ENCODE assay signal across 1 cellular context in the genomic region with DNA sequence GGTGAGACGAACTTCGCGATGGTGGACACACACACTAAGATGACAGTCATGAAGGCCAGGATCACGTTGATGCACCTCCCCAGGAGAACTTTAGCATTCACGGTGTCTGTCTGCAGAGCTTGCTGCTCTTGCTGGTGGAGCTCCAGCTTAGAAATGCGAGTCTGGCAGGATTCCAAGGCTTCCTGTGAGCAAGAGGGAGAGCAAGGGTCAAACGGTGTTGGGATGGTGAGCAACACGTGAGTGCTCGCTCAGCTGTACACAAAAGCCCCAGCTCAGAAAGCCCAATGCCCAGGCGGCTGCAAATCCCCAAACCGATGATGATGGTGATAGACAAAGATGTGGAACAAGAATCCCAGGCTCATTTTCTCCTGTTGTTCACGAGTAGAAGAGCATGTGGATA.
TF ChIP-seq lines count a peak whose summit lies in the region.

No MANE protein-coding gene starts in this region.

TF ChIP-seq in HepG2, 621 proteins besides CTCF, POLR2A, EP300 and RAD21 (continued from another document and continues in another):
- TF ChIP-seq, protein P1, sequence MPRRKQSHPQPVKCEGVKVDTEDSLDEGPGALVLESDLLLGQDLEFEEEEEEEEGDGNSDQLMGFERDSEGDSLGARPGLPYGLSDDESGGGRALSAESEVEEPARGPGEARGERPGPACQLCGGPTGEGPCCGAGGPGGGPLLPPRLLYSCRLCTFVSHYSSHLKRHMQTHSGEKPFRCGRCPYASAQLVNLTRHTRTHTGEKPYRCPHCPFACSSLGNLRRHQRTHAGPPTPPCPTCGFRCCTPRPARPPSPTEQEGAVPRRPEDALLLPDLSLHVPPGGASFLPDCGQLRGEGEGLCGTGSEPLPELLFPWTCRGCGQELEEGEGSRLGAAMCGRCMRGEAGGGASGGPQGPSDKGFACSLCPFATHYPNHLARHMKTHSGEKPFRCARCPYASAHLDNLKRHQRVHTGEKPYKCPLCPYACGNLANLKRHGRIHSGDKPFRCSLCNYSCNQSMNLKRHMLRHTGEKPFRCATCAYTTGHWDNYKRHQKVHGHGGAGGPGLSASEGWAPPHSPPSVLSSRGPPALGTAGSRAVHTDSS (CRISPR knock-in tag; conservative IDR thresholded peaks at IDR 0.05), result no peak
- no peak for TF ChIP-seq ZNF737 (CRISPR knock-in tag; IDR thresholded peaks at IDR 0.05; ENCODE audit: borderline replicate concordance)
- TF ChIP-seq ZNF660 (CRISPR knock-in tag; IDR thresholded peaks at IDR 0.05; ENCODE audit: borderline replicate concordance, low read depth), result no peak
- TF ChIP-seq FOXJ3 (CRISPR knock-in tag; IDR thresholded peaks at IDR 0.05; ENCODE audit: borderline replicate concordance), result peak; percentile 48; the same call in 1 of the 2 replicates
- no peak for TF ChIP-seq ZNF720 (CRISPR knock-in tag; IDR thresholded peaks at IDR 0.05)
- no peak for TF ChIP-seq EHMT2 (IDR thresholded peaks at IDR 0.05; ENCODE audit: borderline replicate concordance, low read depth, low read length)
- TF ChIP-seq YY1 (IDR thresholded peaks at IDR 0.05; ENCODE audit: insufficient read depth, insufficient replicate concordance, low read depth, low read length), result no peak
- TF ChIP-seq, protein P2, sequence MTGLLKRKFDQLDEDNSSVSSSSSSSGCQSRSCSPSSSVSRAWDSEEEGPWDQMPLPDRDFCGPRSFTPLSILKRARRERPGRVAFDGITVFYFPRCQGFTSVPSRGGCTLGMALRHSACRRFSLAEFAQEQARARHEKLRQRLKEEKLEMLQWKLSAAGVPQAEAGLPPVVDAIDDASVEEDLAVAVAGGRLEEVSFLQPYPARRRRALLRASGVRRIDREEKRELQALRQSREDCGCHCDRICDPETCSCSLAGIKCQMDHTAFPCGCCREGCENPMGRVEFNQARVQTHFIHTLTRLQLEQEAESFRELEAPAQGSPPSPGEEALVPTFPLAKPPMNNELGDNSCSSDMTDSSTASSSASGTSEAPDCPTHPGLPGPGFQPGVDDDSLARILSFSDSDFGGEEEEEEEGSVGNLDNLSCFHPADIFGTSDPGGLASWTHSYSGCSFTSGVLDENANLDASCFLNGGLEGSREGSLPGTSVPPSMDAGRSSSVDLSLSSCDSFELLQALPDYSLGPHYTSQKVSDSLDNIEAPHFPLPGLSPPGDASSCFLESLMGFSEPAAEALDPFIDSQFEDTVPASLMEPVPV (CRISPR knock-in tag; IDR thresholded peaks at IDR 0.05), result no peak
- TF ChIP-seq CAMTA2 (CRISPR knock-in tag; IDR thresholded peaks at IDR 0.05; ENCODE audit: borderline replicate concordance), result no peak
- no peak for TF ChIP-seq ZNF629 (CRISPR knock-in tag; conservative IDR thresholded peaks at IDR 0.05)
- TF ChIP-seq, protein P3, sequence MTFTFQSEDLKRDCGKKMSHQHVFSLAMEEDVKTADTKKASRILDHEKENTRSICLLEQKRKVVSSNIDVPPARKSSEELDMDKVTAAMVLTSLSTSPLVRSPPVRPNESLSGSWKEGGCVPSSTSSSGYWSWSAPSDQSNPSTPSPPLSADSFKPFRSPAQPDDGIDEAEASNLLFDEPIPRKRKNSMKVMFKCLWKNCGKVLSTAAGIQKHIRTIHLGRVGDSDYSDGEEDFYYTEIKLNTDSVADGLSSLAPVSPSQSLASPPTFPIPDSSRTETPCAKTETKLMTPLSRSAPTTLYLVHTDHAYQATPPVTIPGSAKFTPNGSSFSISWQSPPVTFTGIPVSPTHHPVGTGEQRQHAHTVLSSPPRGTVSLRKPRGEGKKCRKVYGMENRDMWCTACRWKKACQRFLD (CRISPR knock-in tag; IDR thresholded peaks at IDR 0.05; ENCODE audit: borderline replicate concordance), result no peak
- peak; percentile 37; the same call in 1 of the 2 replicates for TF ChIP-seq KDM5B (CRISPR knock-in tag; IDR thresholded peaks at IDR 0.05; ENCODE audit: borderline replicate concordance)
- no peak for TF ChIP-seq XRCC5 (optimal IDR thresholded peaks at IDR 0.05; ENCODE audit: low read length)
- TF ChIP-seq, protein P4, sequence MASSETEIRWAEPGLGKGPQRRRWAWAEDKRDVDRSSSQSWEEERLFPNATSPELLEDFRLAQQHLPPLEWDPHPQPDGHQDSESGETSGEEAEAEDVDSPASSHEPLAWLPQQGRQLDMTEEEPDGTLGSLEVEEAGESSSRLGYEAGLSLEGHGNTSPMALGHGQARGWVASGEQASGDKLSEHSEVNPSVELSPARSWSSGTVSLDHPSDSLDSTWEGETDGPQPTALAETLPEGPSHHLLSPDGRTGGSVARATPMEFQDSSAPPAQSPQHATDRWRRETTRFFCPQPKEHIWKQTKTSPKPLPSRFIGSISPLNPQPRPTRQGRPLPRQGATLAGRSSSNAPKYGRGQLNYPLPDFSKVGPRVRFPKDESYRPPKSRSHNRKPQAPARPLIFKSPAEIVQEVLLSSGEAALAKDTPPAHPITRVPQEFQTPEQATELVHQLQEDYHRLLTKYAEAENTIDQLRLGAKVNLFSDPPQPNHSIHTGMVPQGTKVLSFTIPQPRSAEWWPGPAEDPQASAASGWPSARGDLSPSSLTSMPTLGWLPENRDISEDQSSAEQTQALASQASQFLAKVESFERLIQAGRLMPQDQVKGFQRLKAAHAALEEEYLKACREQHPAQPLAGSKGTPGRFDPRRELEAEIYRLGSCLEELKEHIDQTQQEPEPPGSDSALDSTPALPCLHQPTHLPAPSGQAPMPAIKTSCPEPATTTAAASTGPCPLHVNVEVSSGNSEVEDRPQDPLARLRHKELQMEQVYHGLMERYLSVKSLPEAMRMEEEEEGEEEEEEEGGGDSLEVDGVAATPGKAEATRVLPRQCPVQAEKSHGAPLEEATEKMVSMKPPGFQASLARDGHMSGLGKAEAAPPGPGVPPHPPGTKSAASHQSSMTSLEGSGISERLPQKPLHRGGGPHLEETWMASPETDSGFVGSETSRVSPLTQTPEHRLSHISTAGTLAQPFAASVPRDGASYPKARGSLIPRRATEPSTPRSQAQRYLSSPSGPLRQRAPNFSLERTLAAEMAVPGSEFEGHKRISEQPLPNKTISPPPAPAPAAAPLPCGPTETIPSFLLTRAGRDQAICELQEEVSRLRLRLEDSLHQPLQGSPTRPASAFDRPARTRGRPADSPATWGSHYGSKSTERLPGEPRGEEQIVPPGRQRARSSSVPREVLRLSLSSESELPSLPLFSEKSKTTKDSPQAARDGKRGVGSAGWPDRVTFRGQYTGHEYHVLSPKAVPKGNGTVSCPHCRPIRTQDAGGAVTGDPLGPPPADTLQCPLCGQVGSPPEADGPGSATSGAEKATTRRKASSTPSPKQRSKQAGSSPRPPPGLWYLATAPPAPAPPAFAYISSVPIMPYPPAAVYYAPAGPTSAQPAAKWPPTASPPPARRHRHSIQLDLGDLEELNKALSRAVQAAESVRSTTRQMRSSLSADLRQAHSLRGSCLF (CRISPR knock-in tag; IDR thresholded peaks at IDR 0.05; ENCODE audit: borderline replicate concordance), result no peak
- no peak for TF ChIP-seq TMF1 (CRISPR knock-in tag; IDR thresholded peaks at IDR 0.05; ENCODE audit: low read depth)
- TF ChIP-seq ATF7 (IDR thresholded peaks at IDR 0.05), result no peak
- no peak for TF ChIP-seq ATF7 (CRISPR knock-in tag; IDR thresholded peaks at IDR 0.05)
- TF ChIP-seq, protein P5, sequence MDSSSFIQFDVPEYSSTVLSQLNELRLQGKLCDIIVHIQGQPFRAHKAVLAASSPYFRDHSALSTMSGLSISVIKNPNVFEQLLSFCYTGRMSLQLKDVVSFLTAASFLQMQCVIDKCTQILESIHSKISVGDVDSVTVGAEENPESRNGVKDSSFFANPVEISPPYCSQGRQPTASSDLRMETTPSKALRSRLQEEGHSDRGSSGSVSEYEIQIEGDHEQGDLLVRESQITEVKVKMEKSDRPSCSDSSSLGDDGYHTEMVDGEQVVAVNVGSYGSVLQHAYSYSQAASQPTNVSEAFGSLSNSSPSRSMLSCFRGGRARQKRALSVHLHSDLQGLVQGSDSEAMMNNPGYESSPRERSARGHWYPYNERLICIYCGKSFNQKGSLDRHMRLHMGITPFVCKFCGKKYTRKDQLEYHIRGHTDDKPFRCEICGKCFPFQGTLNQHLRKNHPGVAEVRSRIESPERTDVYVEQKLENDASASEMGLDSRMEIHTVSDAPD (CRISPR knock-in tag; IDR thresholded peaks at IDR 0.05), result no peak
- TF ChIP-seq ZNF530 (CRISPR knock-in tag; IDR thresholded peaks at IDR 0.05; ENCODE audit: low read depth), result no peak
- TF ChIP-seq PAWR (CRISPR knock-in tag; IDR thresholded peaks at IDR 0.05; ENCODE audit: borderline replicate concordance), result no peak
- TF ChIP-seq, protein P6, sequence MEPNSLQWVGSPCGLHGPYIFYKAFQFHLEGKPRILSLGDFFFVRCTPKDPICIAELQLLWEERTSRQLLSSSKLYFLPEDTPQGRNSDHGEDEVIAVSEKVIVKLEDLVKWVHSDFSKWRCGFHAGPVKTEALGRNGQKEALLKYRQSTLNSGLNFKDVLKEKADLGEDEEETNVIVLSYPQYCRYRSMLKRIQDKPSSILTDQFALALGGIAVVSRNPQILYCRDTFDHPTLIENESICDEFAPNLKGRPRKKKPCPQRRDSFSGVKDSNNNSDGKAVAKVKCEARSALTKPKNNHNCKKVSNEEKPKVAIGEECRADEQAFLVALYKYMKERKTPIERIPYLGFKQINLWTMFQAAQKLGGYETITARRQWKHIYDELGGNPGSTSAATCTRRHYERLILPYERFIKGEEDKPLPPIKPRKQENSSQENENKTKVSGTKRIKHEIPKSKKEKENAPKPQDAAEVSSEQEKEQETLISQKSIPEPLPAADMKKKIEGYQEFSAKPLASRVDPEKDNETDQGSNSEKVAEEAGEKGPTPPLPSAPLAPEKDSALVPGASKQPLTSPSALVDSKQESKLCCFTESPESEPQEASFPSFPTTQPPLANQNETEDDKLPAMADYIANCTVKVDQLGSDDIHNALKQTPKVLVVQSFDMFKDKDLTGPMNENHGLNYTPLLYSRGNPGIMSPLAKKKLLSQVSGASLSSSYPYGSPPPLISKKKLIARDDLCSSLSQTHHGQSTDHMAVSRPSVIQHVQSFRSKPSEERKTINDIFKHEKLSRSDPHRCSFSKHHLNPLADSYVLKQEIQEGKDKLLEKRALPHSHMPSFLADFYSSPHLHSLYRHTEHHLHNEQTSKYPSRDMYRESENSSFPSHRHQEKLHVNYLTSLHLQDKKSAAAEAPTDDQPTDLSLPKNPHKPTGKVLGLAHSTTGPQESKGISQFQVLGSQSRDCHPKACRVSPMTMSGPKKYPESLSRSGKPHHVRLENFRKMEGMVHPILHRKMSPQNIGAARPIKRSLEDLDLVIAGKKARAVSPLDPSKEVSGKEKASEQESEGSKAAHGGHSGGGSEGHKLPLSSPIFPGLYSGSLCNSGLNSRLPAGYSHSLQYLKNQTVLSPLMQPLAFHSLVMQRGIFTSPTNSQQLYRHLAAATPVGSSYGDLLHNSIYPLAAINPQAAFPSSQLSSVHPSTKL (CRISPR knock-in tag; IDR thresholded peaks at IDR 0.05), result peak; percentile 90
- no peak for TF ChIP-seq ARNT (IDR thresholded peaks at IDR 0.05)
- TF ChIP-seq KMT2B (CRISPR knock-in tag; IDR thresholded peaks at IDR 0.05), result no peak
- TF ChIP-seq AKAP8 (CRISPR knock-in tag; IDR thresholded peaks at IDR 0.05), result no peak
- TF ChIP-seq NCOA1 (CRISPR knock-in tag; IDR thresholded peaks at IDR 0.05), result no peak
- TF ChIP-seq, protein P7, sequence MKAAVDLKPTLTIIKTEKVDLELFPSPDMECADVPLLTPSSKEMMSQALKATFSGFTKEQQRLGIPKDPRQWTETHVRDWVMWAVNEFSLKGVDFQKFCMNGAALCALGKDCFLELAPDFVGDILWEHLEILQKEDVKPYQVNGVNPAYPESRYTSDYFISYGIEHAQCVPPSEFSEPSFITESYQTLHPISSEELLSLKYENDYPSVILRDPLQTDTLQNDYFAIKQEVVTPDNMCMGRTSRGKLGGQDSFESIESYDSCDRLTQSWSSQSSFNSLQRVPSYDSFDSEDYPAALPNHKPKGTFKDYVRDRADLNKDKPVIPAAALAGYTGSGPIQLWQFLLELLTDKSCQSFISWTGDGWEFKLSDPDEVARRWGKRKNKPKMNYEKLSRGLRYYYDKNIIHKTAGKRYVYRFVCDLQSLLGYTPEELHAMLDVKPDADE (CRISPR knock-in tag; IDR thresholded peaks at IDR 0.05), result no peak
- no peak for TF ChIP-seq CEBPB (IDR thresholded peaks at IDR 0.05; ENCODE audit: borderline replicate concordance, low read depth, low read length)
- TF ChIP-seq PHB2 (IDR thresholded peaks at IDR 0.05; ENCODE audit: partially characterized antibody), result no peak
- no peak for TF ChIP-seq ZBTB42 (CRISPR knock-in tag; IDR thresholded peaks at IDR 0.05)
- TF ChIP-seq SKI (IDR thresholded peaks at IDR 0.05; ENCODE audit: partially characterized antibody), result peak; percentile 24
- no peak for TF ChIP-seq ZFP62 (CRISPR knock-in tag; IDR thresholded peaks at IDR 0.05)
- no peak for TF ChIP-seq ZNF10 (CRISPR knock-in tag; IDR thresholded peaks at IDR 0.05; ENCODE audit: borderline replicate concordance, low read depth)
- TF ChIP-seq LCORL (IDR thresholded peaks at IDR 0.05), result no peak
- TF ChIP-seq LCORL (CRISPR knock-in tag; IDR thresholded peaks at IDR 0.05), result peak; percentile 42; the same call in 1 of the 2 replicates
- TF ChIP-seq POLR2AphosphoS5 (IDR thresholded peaks at IDR 0.05; ENCODE audit: low read depth, low read length), result no peak
- TF ChIP-seq JUN (CRISPR knock-in tag; IDR thresholded peaks at IDR 0.05), result no peak
- no peak for TF ChIP-seq GTF2F1 (IDR thresholded peaks at IDR 0.05; ENCODE audit: low read length)
- TF ChIP-seq ATM (IDR thresholded peaks at IDR 0.05; ENCODE audit: borderline replicate concordance), result no peak
- TF ChIP-seq HOXA3 (CRISPR knock-in tag; IDR thresholded peaks at IDR 0.05), result peak; percentile 45; the same call in 1 of the 2 replicates
- TF ChIP-seq, protein P8, sequence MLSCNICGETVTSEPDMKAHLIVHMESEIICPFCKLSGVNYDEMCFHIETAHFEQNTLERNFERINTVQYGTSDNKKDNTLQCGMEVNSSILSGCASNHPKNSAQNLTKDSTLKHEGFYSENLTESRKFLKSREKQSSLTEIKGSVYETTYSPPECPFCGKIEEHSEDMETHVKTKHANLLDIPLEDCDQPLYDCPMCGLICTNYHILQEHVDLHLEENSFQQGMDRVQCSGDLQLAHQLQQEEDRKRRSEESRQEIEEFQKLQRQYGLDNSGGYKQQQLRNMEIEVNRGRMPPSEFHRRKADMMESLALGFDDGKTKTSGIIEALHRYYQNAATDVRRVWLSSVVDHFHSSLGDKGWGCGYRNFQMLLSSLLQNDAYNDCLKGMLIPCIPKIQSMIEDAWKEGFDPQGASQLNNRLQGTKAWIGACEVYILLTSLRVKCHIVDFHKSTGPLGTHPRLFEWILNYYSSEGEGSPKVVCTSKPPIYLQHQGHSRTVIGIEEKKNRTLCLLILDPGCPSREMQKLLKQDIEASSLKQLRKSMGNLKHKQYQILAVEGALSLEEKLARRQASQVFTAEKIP (CRISPR knock-in tag; IDR thresholded peaks at IDR 0.05; ENCODE audit: borderline replicate concordance), result no peak
- no peak for TF ChIP-seq TCF7 (IDR thresholded peaks at IDR 0.05; ENCODE audit: low read depth)
- no peak for TF ChIP-seq ZNF451 (CRISPR knock-in tag; IDR thresholded peaks at IDR 0.05)
- TF ChIP-seq ZNF780A (CRISPR knock-in tag; IDR thresholded peaks at IDR 0.05), result no peak
- no peak for TF ChIP-seq ZBTB8A (CRISPR knock-in tag; IDR thresholded peaks at IDR 0.05; ENCODE audit: borderline replicate concordance, low read depth)
- no peak for TF ChIP-seq CC2D1A (CRISPR knock-in tag; IDR thresholded peaks at IDR 0.05)
- no peak for TF ChIP-seq ZNF558 (CRISPR knock-in tag; IDR thresholded peaks at IDR 0.05; ENCODE audit: borderline replicate concordance)
- no peak for TF ChIP-seq FOXA1 (IDR thresholded peaks at IDR 0.05)
- TF ChIP-seq FOXA1 (CRISPR knock-in tag; IDR thresholded peaks at IDR 0.05), result peak; percentile 62; the same call in 1 of the 2 replicates
- no peak for TF ChIP-seq CREB1 (IDR thresholded peaks at IDR 0.05)
- TF ChIP-seq CREB1 (CRISPR knock-in tag; IDR thresholded peaks at IDR 0.05), result no peak
- no peak for TF ChIP-seq TCF12 (IDR thresholded peaks at IDR 0.05)
- TF ChIP-seq TCF12 (CRISPR knock-in tag; IDR thresholded peaks at IDR 0.05), result no peak
- no peak for TF ChIP-seq ZNF335 (CRISPR knock-in tag; IDR thresholded peaks at IDR 0.05)
- TF ChIP-seq PHF5A (CRISPR knock-in tag; IDR thresholded peaks at IDR 0.05; ENCODE audit: low read depth, unreplicated experiment), result no peak
